ENCODE assay signal across 8 cellular contexts in the genomic region with DNA sequence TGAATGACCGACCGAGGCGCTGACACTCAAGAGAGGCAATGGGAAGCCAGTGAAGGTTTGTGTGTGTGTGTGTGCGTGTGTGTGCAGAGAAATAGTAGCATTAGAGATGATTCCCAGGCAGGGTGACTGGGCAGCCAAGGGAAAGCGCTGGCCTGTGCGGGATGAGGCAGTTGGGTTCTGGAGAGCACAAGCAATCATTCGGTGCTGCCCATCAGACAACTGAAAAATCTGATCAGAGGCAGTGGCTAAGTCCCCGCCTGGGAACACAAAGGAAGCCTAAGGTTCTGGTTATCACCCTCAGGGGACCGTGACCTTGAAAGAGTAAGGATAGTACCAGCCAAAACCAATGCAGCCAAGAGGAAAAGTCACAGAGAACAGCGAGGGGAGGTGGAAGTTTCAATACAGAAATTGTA. TPM values are rescaled to one million over a fixed set of nuclear protein-coding genes. Genes with fewer than 3 reads are reported as not detected.
DNase-seq lines count a peak whose midpoint lies in the region; ATAC-seq and TF ChIP-seq lines count a peak whose summit lies in the region.

No MANE protein-coding gene starts in this region.

- H3K79me2 ChIP-seq in OCI-LY1 (ENCODE audit: insufficient read depth, low read length), result peaks cover 34% of the 10 kb centered on the region

- H3K27me3 Mint-ChIP-seq in CD8-positive, alpha-beta T cell (ENCODE audit: low read depth), result no peaks in the 10 kb centered on the region

- no peak for ATAC-seq in CD8-positive, alpha-beta T cell
- ATAC-seq in HG02938 (IDR thresholded peaks at IDR 0.05; ENCODE audit: unreplicated experiment) (no peak), HG02885 (IDR thresholded peaks at IDR 0.05; ENCODE audit: poor library complexity, unreplicated experiment) (no peak)

- H3K4me1 Mint-ChIP-seq in CD8-positive, alpha-beta T cell (ENCODE audit: low read depth), result peaks cover 70% of the 10 kb centered on the region

- no peaks in the 10 kb centered on the region for H3K9me3 Mint-ChIP-seq in CD8-positive, alpha-beta T cell

- H3K9me2 ChIP-seq in OCI-LY1 (ENCODE audit: low read depth, low read length), result no peaks in the 10 kb centered on the region

- H2AFZ ChIP-seq in OCI-LY1 (ENCODE audit: low read length) (no peak overlapping the region), neuron (ENCODE audit: low read depth, low read length) (no peak overlapping the region)

- peak overlapping the region; percentile 89 for H3K4me3 Mint-ChIP-seq in CD8-positive, alpha-beta T cell

- H3K4me2 ChIP-seq in OCI-LY1 (ENCODE audit: low read length), result peak overlapping the region; percentile 99

- intact Hi-C loops in CD8-positive, alpha-beta T cell (cut with DNase I, micrococcal nuclease), result loop anchor here (2.0 to 5.0 kb wide), 3 partner anchors 34 to 644 kb away; a partner anchor contains a TSS

- H3K27ac Mint-ChIP-seq in CD8-positive, alpha-beta T cell, result peak overlapping the region; percentile 98

- H3K4me1 ChIP-seq in CD8-positive, alpha-beta T cell (ENCODE audit: insufficient read depth, low read length), result peaks cover 72% of the 10 kb centered on the region
- peaks cover 78% of the 10 kb centered on the region for H3K4me1 ChIP-seq in OCI-LY1 (ENCODE audit: insufficient read depth, low read length, severe bottlenecking)
- peaks cover 13% of the 10 kb centered on the region for H3K4me1 ChIP-seq in ectodermal cell (ENCODE audit: control insufficient read depth, insufficient read depth, low read length)
- peaks cover 28% of the 10 kb centered on the region for H3K4me1 ChIP-seq in neuron (ENCODE audit: insufficient read depth, low read length)

- no peak for TF ChIP-seq CTCF in CD8-positive, alpha-beta T cell (IDR thresholded peaks at IDR 0.05)
- TF ChIP-seq CTCF in OCI-LY1 (IDR thresholded peaks at IDR 0.05; ENCODE audit: low read length), result no peak

- no peaks in the 10 kb centered on the region for H3K27me3 ChIP-seq in CD8-positive, alpha-beta T cell (ENCODE audit: insufficient read depth, low read length)
- H3K27me3 ChIP-seq in OCI-LY1 (ENCODE audit: insufficient read depth, low read length) (no peaks in the 10 kb centered on the region), ectodermal cell (ENCODE audit: control insufficient read depth, insufficient read depth, low read length, poor library complexity, severe bottlenecking) (no peaks in the 10 kb centered on the region), neuron (ENCODE audit: insufficient read depth, low read length) (no peaks in the 10 kb centered on the region)

- no peaks in the 10 kb centered on the region for H3K36me3 ChIP-seq in CD8-positive, alpha-beta T cell (ENCODE audit: insufficient read depth, low read length)
- H3K36me3 ChIP-seq in OCI-LY1 (ENCODE audit: insufficient read depth, low read length), result peaks cover 10% of the 10 kb centered on the region
- no peaks in the 10 kb centered on the region for H3K36me3 ChIP-seq in ectodermal cell (ENCODE audit: control insufficient read depth, insufficient read depth, low read length)
- peaks cover under 1% of the 10 kb centered on the region for H3K36me3 ChIP-seq in neuron (ENCODE audit: insufficient read depth, low read length)

- H3K4me3 ChIP-seq in CD8-positive, alpha-beta T cell (ENCODE audit: low read depth, low read length), result peak overlapping the region; percentile 55
- peak overlapping the region; percentile 88 for H3K4me3 ChIP-seq in OCI-LY1 (ENCODE audit: low read depth, low read length, poor library complexity, severe bottlenecking)
- H3K4me3 ChIP-seq in ectodermal cell (ENCODE audit: insufficient read depth, low read depth, low read length), result no peak overlapping the region
- peak overlapping the region; percentile 41 for H3K4me3 ChIP-seq in neuron (ENCODE audit: low read length)

- H3K9ac ChIP-seq in OCI-LY1 (ENCODE audit: low read length), result peak overlapping the region; percentile 96

- no peaks in the 10 kb centered on the region for H4K20me1 ChIP-seq in OCI-LY1 (ENCODE audit: insufficient read depth, low read length)

- CTCF ChIA-PET in CD8-positive, alpha-beta T cell (lab: Charles Lee), result interaction anchor here (0.8 to 1.3 kb wide), 4 partner anchors 8 to 67 kb away, joined by 3 to 10 read pairs (median 4); no protein-coding TSS in a partner anchor

- WGBS in ectodermal cell, 2 experiments, result 85 to 86% methylated on average over 10 of the region's 10 CpGs

- POLR2A ChIA-PET in CD8-positive, alpha-beta T cell (lab: Charles Lee), result interaction anchor here (0.8 to 1.9 kb wide), 7 partner anchors 8 to 660 kb away, joined by 3 to 13 read pairs (median 7); no protein-coding TSS in a partner anchor

- DNase-seq in CD8-positive, alpha-beta T cell, result peak in 1 of 7 experiments; percentile 47
- DNase-seq in foreskin melanocyte (no peak), GM19240 (ENCODE audit: insufficient read length, low spot score) (no peak)

- peak overlapping the region; percentile 78 for H3K27ac ChIP-seq in CD8-positive, alpha-beta T cell (ENCODE audit: low read depth, low read length)
- H3K27ac ChIP-seq in OCI-LY1 (ENCODE audit: low read depth, low read length, poor library complexity, severe bottlenecking) (peak overlapping the region; percentile 98), ectodermal cell (ENCODE audit: insufficient read depth, low read depth, low read length, poor library complexity, severe bottlenecking) (peak overlapping the region; percentile 57)

- H3F3A ChIP-seq in OCI-LY1 (ENCODE audit: insufficient read depth, low read length), result peaks cover 4% of the 10 kb centered on the region; the same call in 1 of the 2 replicates

- no peaks in the 10 kb centered on the region for H3K9me3 ChIP-seq in CD8-positive, alpha-beta T cell (ENCODE audit: low read length)
- H3K9me3 ChIP-seq in OCI-LY1 (ENCODE audit: low read length), result no peaks in the 10 kb centered on the region
- no peaks in the 10 kb centered on the region for H3K9me3 ChIP-seq in ectodermal cell (ENCODE audit: control insufficient read depth, low read length)
- no peaks in the 10 kb centered on the region for H3K9me3 ChIP-seq in neuron (ENCODE audit: low read length)

- H3K36me3 Mint-ChIP-seq in CD8-positive, alpha-beta T cell, result peaks cover 26% of the 10 kb centered on the region

RNA-seq across cellular contexts. Expression of a gene that starts 0.9 kb away (rescaled TPM):
- 100 to 1,000 TPM; 672 to 688 TPM for total RNA-seq in CD8-positive, alpha-beta T cell
- polyA plus RNA-seq in ectodermal cell (2013, experiment 1 of 4), result 93.5 TPM
- polyA plus RNA-seq in ectodermal cell (2013, experiment 2 of 4), result 108 TPM
- 53.8 TPM for polyA plus RNA-seq in ectodermal cell (2013, experiment 3 of 4)
- 68.6 TPM for polyA plus RNA-seq in ectodermal cell (2013, experiment 4 of 4)

RNA-seq across cellular contexts. Expression of a gene that starts 48.2 kb away (rescaled TPM):
- 10 to 100 TPM in 1 of 2 experiments, 1 to 10 TPM in 1; 9.5 to 11.1 TPM for total RNA-seq in CD8-positive, alpha-beta T cell
- 33.4 TPM for polyA plus RNA-seq in ectodermal cell (2013, experiment 1 of 4)
- 32.0 TPM for polyA plus RNA-seq in ectodermal cell (2013, experiment 2 of 4)
- 46.8 TPM for polyA plus RNA-seq in ectodermal cell (2013, experiment 3 of 4)
- polyA plus RNA-seq in ectodermal cell (2013, experiment 4 of 4), result 49.4 TPM

RNA-seq across cellular contexts. Expression of a gene that starts 48.6 kb away (rescaled TPM):
- total RNA-seq in CD8-positive, alpha-beta T cell, result 10 to 100 TPM; 74.6 to 77.3 TPM
- 28.6 TPM for polyA plus RNA-seq in ectodermal cell (2013, experiment 1 of 4)
- 30.7 TPM for polyA plus RNA-seq in ectodermal cell (2013, experiment 2 of 4)
- polyA plus RNA-seq in ectodermal cell (2013, experiment 3 of 4), result 26.9 TPM
- 25.2 TPM for polyA plus RNA-seq in ectodermal cell (2013, experiment 4 of 4)
